Comparison of ENCODE assay signal across 15 cellular contexts in genomic region chr13:49806126-49806536, GRCh38.
"Had no signal": no experiment of that assay in that cellular context is flagged by ENCODE, and none has a peak within 500 bp of the region (broad histone marks: within the 10 kb centered on the region; RNA-seq: fewer than 3 reads in every experiment).

No MANE protein-coding gene starts in this region.

- H3K9me3 ChIP-seq: lower lobe of right lung, neutrophil, right atrium auricular region, stomach, thoracic aorta had no signal

- ATAC-seq: activated CD8-positive, alpha-beta memory T cell treated with anti-CD3 and anti-CD28 coated beads, Interleukin-2, amount 10 ng/mL, durations not matched to agents 7 days and 5 days; activated naive CD4-positive, alpha-beta T cell treated with anti-CD3 and anti-CD28 coated beads, Interleukin-2, amount 50 U/mL, for 72 hours; activated T-cell treated with anti-CD3 and anti-CD28 coated beads, Interleukin-2, amount 50 U/mL, for 4 hours; naive thymus-derived CD4-positive, alpha-beta T cell; T-helper 17 cell had no signal

- H3K9me3 Mint-ChIP-seq: activated naive CD4-positive, alpha-beta T cell treated with anti-CD3 and anti-CD28 coated beads, Interleukin-2, amount 50 U/mL, for 72 hours; activated T-cell treated with anti-CD3 and anti-CD28 coated beads, Interleukin-2, amount 50 U/mL, for 4 hours had no signal

- H3K4me3 Mint-ChIP-seq: activated CD8-positive, alpha-beta memory T cell treated with anti-CD3 and anti-CD28 coated beads, Interleukin-2, amount 10 ng/mL, durations not matched to agents 7 days and 5 days; activated T-cell treated with anti-CD3 and anti-CD28 coated beads, Interleukin-2, amount 50 U/mL, for 4 hours; naive thymus-derived CD4-positive, alpha-beta T cell; T-helper 17 cell had no signal

- H3K27ac Mint-ChIP-seq: activated CD8-positive, alpha-beta memory T cell treated with anti-CD3 and anti-CD28 coated beads, Interleukin-2, amount 10 ng/mL, durations not matched to agents 7 days and 5 days; activated naive CD4-positive, alpha-beta T cell treated with anti-CD3 and anti-CD28 coated beads, Interleukin-2, amount 50 U/mL, for 72 hours; naive thymus-derived CD4-positive, alpha-beta T cell; T-helper 17 cell had no signal

- H3K27ac ChIP-seq: cardiac muscle cell, lower lobe of right lung, neutrophil, right atrium auricular region, stomach, thoracic aorta had no signal

- DNase-seq: activated CD8-positive, alpha-beta memory T cell treated with anti-CD3 and anti-CD28 coated beads, Interleukin-2, amount 10 ng/mL, durations not matched to agents 7 days and 5 days; activated effector memory CD4-positive, alpha-beta T cell treated with anti-CD3 and anti-CD28 coated beads, Interleukin-2, amount 50 U/mL, for 16 hours; activated T-cell treated with anti-CD3 and anti-CD28 coated beads, Interleukin-2, amount 50 U/mL, for 4 hours; anterior cingulate cortex; lower lobe of right lung; naive thymus-derived CD4-positive, alpha-beta T cell; small intestine; stomach; T-helper 17 cell had no signal

- H3K36me3 Mint-ChIP-seq: activated CD8-positive, alpha-beta memory T cell treated with anti-CD3 and anti-CD28 coated beads, Interleukin-2, amount 10 ng/mL, durations not matched to agents 7 days and 5 days; activated naive CD4-positive, alpha-beta T cell treated with anti-CD3 and anti-CD28 coated beads, Interleukin-2, amount 50 U/mL, for 72 hours; naive thymus-derived CD4-positive, alpha-beta T cell had no signal

- H3K4me3 ChIP-seq: cardiac muscle cell, lower lobe of right lung, right atrium auricular region, stomach, thoracic aorta had no signal

- H3K4me1 ChIP-seq: lower lobe of right lung had no signal

- H3K27me3 ChIP-seq: cardiac muscle cell, right atrium auricular region had no signal

- FAIRE-seq: endometrium, small intestine had no signal

- H3K36me3 ChIP-seq: cardiac muscle cell, lower lobe of right lung, neutrophil, right atrium auricular region, stomach, thoracic aorta had no signal

- H3K4me1 Mint-ChIP-seq: activated CD8-positive, alpha-beta memory T cell treated with anti-CD3 and anti-CD28 coated beads, Interleukin-2, amount 10 ng/mL, durations not matched to agents 7 days and 5 days; naive thymus-derived CD4-positive, alpha-beta T cell; T-helper 17 cell had no signal
